In genomic region chrX:66602381-66602938, GRCh38 we compare ENCODE assay signal across 1 cellular context.
TF ChIP-seq lines count a peak whose summit lies in the region.

No MANE protein-coding gene starts in this region.

TF ChIP-seq in H1, 55 proteins besides CTCF, POLR2A, EP300 and RAD21 (continued from another document):
- TF ChIP-seq KDM1A (IDR thresholded peaks at IDR 0.05; ENCODE audit: borderline replicate concordance, low read length): no peak
- no peak for TF ChIP-seq TCF12 (IDR thresholded peaks at IDR 0.05; ENCODE audit: low read depth, low read length)
